8 cellular contexts compared by ENCODE assay signal in the genomic region with DNA sequence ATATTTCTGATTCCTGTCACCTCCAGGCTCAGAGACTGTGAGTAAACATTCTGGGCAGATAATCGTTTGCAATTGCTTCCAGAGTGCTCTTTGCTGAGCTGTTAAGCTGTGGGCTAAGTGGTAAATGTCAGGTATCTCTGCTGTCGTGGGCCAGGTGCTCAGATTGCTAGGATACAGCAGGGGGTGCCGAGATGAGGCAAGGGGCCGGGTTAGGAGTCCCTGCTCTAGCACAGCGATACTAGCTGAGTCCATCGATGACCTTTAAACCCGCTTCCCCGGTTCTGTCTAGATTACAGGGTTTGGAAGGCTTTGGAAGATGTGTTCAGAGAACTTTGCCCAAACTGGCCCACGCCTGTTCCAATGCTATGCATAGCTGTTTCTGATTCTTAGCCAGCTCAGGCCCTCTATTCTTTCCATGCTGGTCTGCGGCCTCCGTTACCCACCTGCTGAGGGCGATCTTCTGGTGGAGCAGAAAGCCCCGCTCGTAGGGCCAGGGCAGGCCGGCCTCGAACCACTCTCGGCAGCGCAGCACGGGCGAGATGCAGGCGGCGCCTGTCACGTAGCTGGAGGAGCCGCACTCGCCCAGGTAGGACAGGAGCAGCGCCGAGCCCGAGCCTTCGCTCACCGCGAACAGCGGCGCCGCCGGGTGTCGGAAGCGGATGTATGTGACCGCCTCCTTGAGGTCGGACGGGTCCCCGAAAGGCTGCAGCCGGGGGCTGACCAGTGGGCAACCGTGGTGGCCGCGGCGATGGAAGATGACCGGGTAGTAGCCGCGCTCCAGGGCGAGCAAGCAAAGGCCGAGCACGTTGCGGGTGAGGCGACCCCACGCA. TPM values are rescaled to one million over a fixed set of nuclear protein-coding genes. Genes with fewer than 3 reads are reported as not detected.
DNase-seq lines count a peak whose midpoint lies in the region; ATAC-seq and TF ChIP-seq lines count a peak whose summit lies in the region.

No MANE protein-coding gene starts in this region.

- peak overlapping the region; percentile 65 for H3K4me2 ChIP-seq in SU-DHL-6 (ENCODE audit: low read depth, low read length, poor library complexity, severe bottlenecking)

- peaks cover 14% of the 10 kb centered on the region for H3K79me2 ChIP-seq in SU-DHL-6 (ENCODE audit: insufficient read depth, low read length)

- H4K20me1 ChIP-seq in SU-DHL-6 (ENCODE audit: low read depth, low read length): no peaks in the 10 kb centered on the region

- H3K9ac ChIP-seq in SU-DHL-6 (ENCODE audit: low read length): peak overlapping the region; percentile 90

- H3F3A ChIP-seq in SU-DHL-6 (ENCODE audit: insufficient read depth): peaks cover 6% of the 10 kb centered on the region; the same call in 1 of the 2 replicates

- peak overlapping the region; percentile 72 for H3K4me3 ChIP-seq in GM12865 (ENCODE audit: low read depth, low read length)
- peak overlapping the region; percentile 62 for H3K4me3 ChIP-seq in SU-DHL-6 (ENCODE audit: insufficient read depth, low read length, poor library complexity, severe bottlenecking)
- H3K4me3 ChIP-seq in brain microvascular endothelial cell (ENCODE audit: low read depth, low read length): peak overlapping the region; percentile 48
- H3K4me3 ChIP-seq in left lung: peak overlapping the region; percentile 58 to 72

- DNase-seq in GM12865 (ENCODE audit: low read depth) (peak; percentile 83), Kasumi-1 (lab: John Stamatoyannopoulos, UW) (peak; percentile 30 to 37), brain microvascular endothelial cell (no peak), left lung (peak in 1 of 2 donors; percentile 93), amygdala (lab: John Stamatoyannopoulos, UW) (no peak)
- peak; percentile 74 for DNase-seq in stimulated activated CD8-positive, alpha-beta memory T cell treated with anti-CD3 and anti-CD28 coated beads, Interleukin-4, amount 100 ng/mL, for 48 hours

- peak overlapping the region; percentile 83 for H2AFZ ChIP-seq in SU-DHL-6 (ENCODE audit: low read depth, low read length, severe bottlenecking)

- H3K4me1 ChIP-seq in left lung: peaks cover 7 to 72% of the 10 kb centered on the region in 2 donors

- TF ChIP-seq CTCF in GM12865 (IDR thresholded peaks at IDR 0.05; ENCODE audit: insufficient read depth, low read depth, low read length, missing control alignments) (no peak), SU-DHL-6 (IDR thresholded peaks at IDR 0.05; ENCODE audit: insufficient read depth, low read length, poor library complexity, severe bottlenecking) (peak; percentile 39), brain microvascular endothelial cell (IDR thresholded peaks at IDR 0.05; ENCODE audit: low read depth, low read length, missing control alignments) (peak; percentile 41), left lung (IDR thresholded peaks at IDR 0.05) (no peak)

- H3K9me3 ChIP-seq in SU-DHL-6 (ENCODE audit: insufficient read depth, low read length): no peaks in the 10 kb centered on the region
- H3K9me3 ChIP-seq in left lung: no peaks in the 10 kb centered on the region

- no peaks in the 10 kb centered on the region for H3K9me2 ChIP-seq in SU-DHL-6 (replicated peaks; ENCODE audit: insufficient read depth, low read length)

- H3K27me3 ChIP-seq in SU-DHL-6 (ENCODE audit: low read length) (no peaks in the 10 kb centered on the region), brain microvascular endothelial cell (replicated peaks) (no peaks in the 10 kb centered on the region), left lung (peaks cover 0 to 11% of the 10 kb centered on the region in 2 donors)

- ATAC-seq in left lung (peak; percentile 12), HG03378 (IDR thresholded peaks at IDR 0.05; ENCODE audit: unreplicated experiment) (no peak)

- intact Hi-C loops in left lung (cut with DNase I): no loop called here

- peak overlapping the region; percentile 81 for H3K27ac ChIP-seq in SU-DHL-6 (ENCODE audit: low read depth, low read length)
- H3K27ac ChIP-seq in brain microvascular endothelial cell: no peak overlapping the region
- H3K27ac ChIP-seq in left lung: peak overlapping the region; percentile 81 to 87

- no peaks in the 10 kb centered on the region for H3K36me3 ChIP-seq in SU-DHL-6 (ENCODE audit: low read length)
- H3K36me3 ChIP-seq in brain microvascular endothelial cell (replicated peaks): no peaks in the 10 kb centered on the region
- peaks cover 0 to 5% of the 10 kb centered on the region in 2 donors for H3K36me3 ChIP-seq in left lung

- in situ Hi-C loops in brain microvascular endothelial cell (cut with HindIII; ENCODE audit: low pct_ligation_motif_present, low sequenced_read_pairs): no loop called here

RNA-seq across cellular contexts. Expression of a gene that starts 1.0 kb away (rescaled TPM):
- 10 to 100 TPM; 10.9 to 11.3 TPM for total RNA-seq in left lung

RNA-seq across cellular contexts. Expression of a gene that starts 2.6 kb away (rescaled TPM):
- 10 to 100 TPM; 53.3 to 58.5 TPM for total RNA-seq in left lung

RNA-seq across cellular contexts. Expression of a gene that starts 23.6 kb away (rescaled TPM):
- total RNA-seq in left lung: 10 to 100 TPM; 40.3 to 48.3 TPM

RNA-seq across cellular contexts. Expression of a gene that starts 27.1 kb away (rescaled TPM):
- total RNA-seq in left lung: 10 to 100 TPM in 1 of 2 donors, 1 to 10 TPM in 1; 8.8 to 10.2 TPM

RNA-seq across cellular contexts. Expression of a gene that starts 56.9 kb away (rescaled TPM):
- 1 to 10 TPM; 3.8 to 3.9 TPM for total RNA-seq in left lung

Comparison
In these comparisons a context has a peak if more than half of its experiments do, and no peak if none do; other contexts are left out.
1. DNase-seq: peak in GM12865 (single experiment), Kasumi-1 (2 of 2) and stimulated activated CD8-positive, alpha-beta memory T cell treated with anti-CD3 and anti-CD28 coated beads, Interleukin-4, amount 100 ng/mL, for 48 hours (single experiment); none in brain microvascular endothelial cell (single experiment) and amygdala (0 of 56).
2. CTCF ChIP-seq: peak in SU-DHL-6 (single experiment) and brain microvascular endothelial cell (single experiment); none in GM12865 (single experiment) and left lung (0 of 2).
3. Peak in every context shown above with its lines, with median percentiles within 50 percentile points of each other: H3K4me3 ChIP-seq.